ENCODE assay signal across 8 cellular contexts in genomic region chr12:62602445-62603060, GRCh38.
A peak's percentile ranks its signal among the peaks of the same experiment; 100 is the strongest.
DNase-seq lines count a peak whose midpoint lies in the region; ATAC-seq and TF ChIP-seq lines count a peak whose summit lies in the region.

No MANE protein-coding gene starts in this region.

- no peak for TF ChIP-seq CTCF in GM06990 (IDR thresholded peaks at IDR 0.05; ENCODE audit: insufficient read depth, low read length, poor library complexity, severe bottlenecking)
- no peak for TF ChIP-seq CTCF in NB4 (IDR thresholded peaks at IDR 0.05; ENCODE audit: low read depth, low read length)
- TF ChIP-seq CTCF in osteoblast (IDR thresholded peaks at IDR 0.05; ENCODE audit: extremely low read depth, low read depth, low read length) = no peak
- no peak for TF ChIP-seq CTCF in thoracic aorta (IDR thresholded peaks at IDR 0.05)

- H3K4me1 Mint-ChIP-seq in activated naive CD4-positive, alpha-beta T cell treated with anti-CD3 and anti-CD28 coated beads, Interleukin-2, amount 50 U/mL, for 24 hours = peaks cover 37% of the 10 kb centered on the region

- H3K79me2 ChIP-seq in osteoblast (ENCODE audit: insufficient read depth, low read length) = peaks cover 61% of the 10 kb centered on the region

- H3K27me3 ChIP-seq in GM06990 (replicated peaks; ENCODE audit: control insufficient read depth, insufficient read depth, low read length) (no peaks in the 10 kb centered on the region), osteoblast (ENCODE audit: insufficient read depth, low read length) (no peaks in the 10 kb centered on the region), thoracic aorta (replicated peaks; ENCODE audit: insufficient read depth) (no peaks in the 10 kb centered on the region)

- H4K20me1 ChIP-seq in osteoblast (ENCODE audit: insufficient read depth, low read length) = peaks cover 22% of the 10 kb centered on the region

- H3K36me3 Mint-ChIP-seq in activated naive CD4-positive, alpha-beta T cell treated with anti-CD3 and anti-CD28 coated beads, Interleukin-2, amount 50 U/mL, for 24 hours = no peaks in the 10 kb centered on the region

- no peaks in the 10 kb centered on the region for H3K27me3 Mint-ChIP-seq in activated naive CD4-positive, alpha-beta T cell treated with anti-CD3 and anti-CD28 coated beads, Interleukin-2, amount 50 U/mL, for 24 hours

- TF ChIP-seq POLR2A in NB4 (IDR thresholded peaks at IDR 0.05; ENCODE audit: extremely low read depth, insufficient read length) = peak; percentile 50

- H3K9me3 ChIP-seq in osteoblast (ENCODE audit: low read depth, low read length) (no peaks in the 10 kb centered on the region), thoracic aorta (no peaks in the 10 kb centered on the region)

- ATAC-seq in HG02571 (IDR thresholded peaks at IDR 0.05; ENCODE audit: unreplicated experiment) (peak; percentile 61), thoracic aorta (ENCODE audit: insufficient number of reproducible peaks, low FRiP score, low read depth) (peak; percentile 84)

- peak overlapping the region; percentile 91 for H3K4me3 Mint-ChIP-seq in activated naive CD4-positive, alpha-beta T cell treated with anti-CD3 and anti-CD28 coated beads, Interleukin-2, amount 50 U/mL, for 24 hours

- H3K36me3 ChIP-seq in GM06990 (ENCODE audit: control insufficient read depth, insufficient read depth, low read length) (peaks cover 3% of the 10 kb centered on the region; the same call in 1 of the 2 replicates), osteoblast (ENCODE audit: insufficient read depth, low read length) (peaks cover 12% of the 10 kb centered on the region), thoracic aorta (no peaks in the 10 kb centered on the region)

- H3K4me1 ChIP-seq in osteoblast (ENCODE audit: insufficient read depth, low read length) (peaks cover 26% of the 10 kb centered on the region), thoracic aorta (ENCODE audit: control insufficient read depth in 1 of 2, low read depth in 2 of 2) (peaks cover 9 to 21% of the 10 kb centered on the region in 2 donors)

- peak overlapping the region; percentile 92 for H3K4me2 ChIP-seq in osteoblast (ENCODE audit: insufficient read depth, low read length)

- no peaks in the 10 kb centered on the region for H3K9me3 Mint-ChIP-seq in activated naive CD4-positive, alpha-beta T cell treated with anti-CD3 and anti-CD28 coated beads, Interleukin-2, amount 50 U/mL, for 24 hours

- H2AFZ ChIP-seq in osteoblast (ENCODE audit: low read length) = peak overlapping the region; percentile 91

- H3K4me3 ChIP-seq in GM06990 (replicated peaks; ENCODE audit: low read depth, low read length) = peak overlapping the region; percentile 85
- peak overlapping the region; percentile 86 for H3K4me3 ChIP-seq in NB4 (ENCODE audit: low read depth, low read length)
- peak overlapping the region; percentile 90 for H3K4me3 ChIP-seq in osteoblast (ENCODE audit: insufficient read depth, low read length)
- peak overlapping the region; percentile 95 for H3K4me3 ChIP-seq in thoracic aorta

- H3K27ac ChIP-seq in osteoblast (ENCODE audit: low read depth, low read length) (peak overlapping the region; percentile 98), thoracic aorta (peak overlapping the region; percentile 98)

- H3K27ac Mint-ChIP-seq in activated naive CD4-positive, alpha-beta T cell treated with anti-CD3 and anti-CD28 coated beads, Interleukin-2, amount 50 U/mL, for 24 hours = peak overlapping the region; percentile 99

- DNase-seq in GM06990 (ENCODE audit: extremely low read depth, insufficient read length) = peak; percentile 98
- peak; percentile 97 for DNase-seq in NB4 (ENCODE audit: low read depth)
- DNase-seq in SK-N-DZ (ENCODE audit: low spot score) = peak; percentile 95
- peak; percentile 91 for DNase-seq in glomerular visceral epithelial cell (ENCODE audit: extremely low spot score)
- peak; percentile 92 for DNase-seq in osteoblast (ENCODE audit: insufficient read length, low spot score, missing footprints)
- DNase-seq in thoracic aorta (ENCODE audit: low spot score) = peak; percentile 74

Comparison
In these comparisons a context has a peak if more than half of its experiments do, and no peak if none do; other contexts are left out.
1. Peak in every context shown above with its lines: DNase-seq, ATAC-seq, H3K4me3 ChIP-seq and H3K27ac ChIP-seq.